Comparison of ENCODE assay signal across 15 cellular contexts in genomic region chr16:10180042-10180770, GRCh38. TPM values are rescaled to one million over a fixed set of nuclear protein-coding genes. Genes with fewer than 3 reads are reported as not detected.
A peak's percentile ranks its signal among the peaks of the same experiment; 100 is the strongest.
DNase-seq lines count a peak whose midpoint lies in the region; ATAC-seq, FAIRE-seq and TF ChIP-seq lines count a peak whose summit lies in the region.
"Had no signal": no experiment of that assay in that cellular context is flagged by ENCODE, and none has a peak within 500 bp of the region (broad histone marks: within the 10 kb centered on the region; RNA-seq: fewer than 3 reads in every experiment).

No MANE protein-coding gene starts in this region.

- H3K9ac ChIP-seq in astrocyte (ENCODE audit: low read length), result no peak overlapping the region
- no peak overlapping the region for H3K9ac ChIP-seq in iPS-20b (ENCODE audit: low read depth, low read length)
- no peak overlapping the region for H3K9ac ChIP-seq in smooth muscle cell (ENCODE audit: low read depth)

- no peak for TF ChIP-seq POLR2A in heart left ventricle (IDR thresholded peaks at IDR 0.05)

- H3K4me2 ChIP-seq in GM23338 (peak overlapping the region; percentile 94), astrocyte (ENCODE audit: low read length) (peak overlapping the region; percentile 84), smooth muscle cell (peak overlapping the region; percentile 87)

- H3K4me3 ChIP-seq in GM23338 (peak overlapping the region; percentile 84), astrocyte (ENCODE audit: insufficient read depth, low read depth, low read length) (no peak overlapping the region), iPS-20b (ENCODE audit: low read length) (peak overlapping the region; percentile 71; the same call in 1 of the 2 replicates), smooth muscle cell (no peak overlapping the region), heart left ventricle (no peak overlapping the region)
- H3K4me3 ChIP-seq: body of pancreas had no signal

- DNase-seq in GM23338 (ENCODE audit: low spot score) (no peak), astrocyte (ENCODE audit: low read depth) (no peak), smooth muscle cell (lab: John Stamatoyannopoulos, UW; ENCODE audit: unreplicated experiment) (no peak), heart left ventricle (no peak)
- DNase-seq in activated naive CD4-positive, alpha-beta T cell treated with anti-CD3 and anti-CD28 coated beads, Interleukin-2, amount 50 U/mL, for 72 hours (ENCODE audit: low spot score in 2 of 2), result no peak
- DNase-seq: activated CD4-positive, alpha-beta T cell treated with anti-CD3 and anti-CD28 coated beads, Interleukin-2, amount 50 U/mL, for 1 hour; activated naive CD4-positive, alpha-beta T cell treated with anti-CD3 and anti-CD28 coated beads, Interleukin-2, amount 50 U/mL, for 16 hours; activated T-cell treated with anti-CD3 and anti-CD28 coated beads, Interleukin-2, amount 50 U/mL, for 1 hour; NCI-H1436 treated with DMSO at 0.1 percent for 48 hours had no signal

- peaks cover 67% of the 10 kb centered on the region for H3K27me3 ChIP-seq in GM23338 (ENCODE audit: insufficient read depth)
- H3K27me3 ChIP-seq in astrocyte (ENCODE audit: insufficient read depth, low read length), result peaks cover 18% of the 10 kb centered on the region
- H3K27me3 ChIP-seq in iPS-20b (ENCODE audit: insufficient read depth, low read length), result peaks cover 77% of the 10 kb centered on the region
- H3K27me3 ChIP-seq in smooth muscle cell (ENCODE audit: low read depth), result peaks cover 64% of the 10 kb centered on the region
- peaks cover 24 to 75% (median 46%) of the 10 kb centered on the region in 9 donors for H3K27me3 ChIP-seq in heart left ventricle

- no peak overlapping the region for H3K27ac ChIP-seq in GM23338 (ENCODE audit: low read depth)
- H3K27ac ChIP-seq in astrocyte (ENCODE audit: low read depth, low read length), result no peak overlapping the region
- H3K27ac ChIP-seq in iPS-20b (ENCODE audit: low read length), result no peak overlapping the region
- no peak overlapping the region for H3K27ac ChIP-seq in smooth muscle cell (ENCODE audit: low read depth)
- H3K27ac ChIP-seq in heart left ventricle, result no peak overlapping the region
- H3K27ac ChIP-seq: body of pancreas had no signal

- intact Hi-C loops in heart left ventricle (cut with DNase I), result loop anchor here (2.0 to 10.0 kb wide), 14 partner anchors 148 to 1615 kb away; no protein-coding TSS in a partner anchor

- 0 out of 2 replicates have a peak, but pooled peaks cover 10% of the 10 kb centered on the region for H3K9me2 ChIP-seq in GM23338 (ENCODE audit: insufficient read depth)

- H4K20me1 ChIP-seq in GM23338 (replicated peaks; ENCODE audit: insufficient read depth) (peaks cover 3% of the 10 kb centered on the region; the same call in 1 of the 2 replicates), astrocyte (ENCODE audit: insufficient read depth, low read length) (no peaks in the 10 kb centered on the region), smooth muscle cell (ENCODE audit: low read depth) (no peaks in the 10 kb centered on the region)

- FAIRE-seq in astrocyte (lab: Jason Lieb, UNC), result no peak
- FAIRE-seq: colon had no signal

- no peak overlapping the region for H3K27ac Mint-ChIP-seq in GM23338
- no peak overlapping the region for H3K27ac Mint-ChIP-seq in astrocyte (ENCODE audit: unreplicated experiment)
- no peak overlapping the region for H3K27ac Mint-ChIP-seq in activated naive CD4-positive, alpha-beta T cell treated with anti-CD3 and anti-CD28 coated beads, Interleukin-2, amount 50 U/mL, for 72 hours
- H3K27ac Mint-ChIP-seq: IgD-negative memory B cell had no signal

- H3K36me3 Mint-ChIP-seq in GM23338 (ENCODE audit: low read depth) (peaks cover 8% of the 10 kb centered on the region), astrocyte (ENCODE audit: low read depth, unreplicated experiment) (peaks cover 1% of the 10 kb centered on the region)
- no peaks in the 10 kb centered on the region for H3K36me3 Mint-ChIP-seq in activated naive CD4-positive, alpha-beta T cell treated with anti-CD3 and anti-CD28 coated beads, Interleukin-2, amount 50 U/mL, for 72 hours

- H3K36me3 ChIP-seq in GM23338 (ENCODE audit: insufficient read depth), result no peaks in the 10 kb centered on the region
- no peaks in the 10 kb centered on the region for H3K36me3 ChIP-seq in astrocyte (ENCODE audit: insufficient read depth, low read length)
- no peaks in the 10 kb centered on the region for H3K36me3 ChIP-seq in iPS-20b (ENCODE audit: insufficient read depth, low read depth, low read length)
- H3K36me3 ChIP-seq in smooth muscle cell (ENCODE audit: low read depth), result no peaks in the 10 kb centered on the region
- H3K36me3 ChIP-seq in heart left ventricle, result no peaks in the 10 kb centered on the region

- peaks cover 40% of the 10 kb centered on the region for H3K27me3 Mint-ChIP-seq in GM23338 (ENCODE audit: insufficient read depth, low read depth, poor library complexity)
- H3K27me3 Mint-ChIP-seq in astrocyte (ENCODE audit: low read depth, unreplicated experiment), result peaks cover 53% of the 10 kb centered on the region

- TF ChIP-seq CTCF in GM23338 (conservative IDR thresholded peaks at IDR 0.05; ENCODE audit: low read depth in 2 of 2) (no peak), astrocyte (IDR thresholded peaks at IDR 0.05; ENCODE audit: insufficient read depth, low read depth, low read length) (no peak), smooth muscle cell (IDR thresholded peaks at IDR 0.05; ENCODE audit: borderline replicate concordance, insufficient read depth, poor library complexity, severe bottlenecking) (no peak), heart left ventricle (IDR thresholded peaks at IDR 0.05) (no peak)

- H3K4me1 Mint-ChIP-seq in GM23338, result peaks cover 6% of the 10 kb centered on the region; the same call in 1 of the 3 replicates
- no peaks in the 10 kb centered on the region for H3K4me1 Mint-ChIP-seq in astrocyte (ENCODE audit: low read depth, unreplicated experiment)

- H3K9me3 ChIP-seq in astrocyte (ENCODE audit: insufficient read depth, low read depth, low read length) (no peaks in the 10 kb centered on the region), iPS-20b (ENCODE audit: insufficient read depth, low read depth, low read length) (no peaks in the 10 kb centered on the region), smooth muscle cell (replicated peaks; ENCODE audit: low read depth) (no peaks in the 10 kb centered on the region), heart left ventricle (no peaks in the 10 kb centered on the region)
- H3K9me3 ChIP-seq: body of pancreas had no signal

- H3K4me3 Mint-ChIP-seq in GM23338 (peak overlapping the region; percentile 76), astrocyte (ENCODE audit: unreplicated experiment) (no peak overlapping the region)

- H3K9me3 Mint-ChIP-seq in GM23338 (no peaks in the 10 kb centered on the region; the same call in 2 of the 3 replicates), astrocyte (ENCODE audit: unreplicated experiment) (peaks cover 10% of the 10 kb centered on the region)
- H3K9me3 Mint-ChIP-seq in activated naive CD4-positive, alpha-beta T cell treated with anti-CD3 and anti-CD28 coated beads, Interleukin-2, amount 50 U/mL, for 72 hours, result peaks cover 0 to 5% of the 10 kb centered on the region in 2 donors

- H2AFZ ChIP-seq in GM23338 (peak overlapping the region; percentile 96), astrocyte (ENCODE audit: low read depth, low read length) (no peak overlapping the region), smooth muscle cell (ENCODE audit: low read depth) (no peak overlapping the region)

- H3K79me2 ChIP-seq in GM23338 (replicated peaks; ENCODE audit: insufficient read depth) (no peaks in the 10 kb centered on the region), astrocyte (ENCODE audit: insufficient read depth, low read length) (no peaks in the 10 kb centered on the region), smooth muscle cell (ENCODE audit: low read depth) (no peaks in the 10 kb centered on the region)

- WGBS in smooth muscle cell (ENCODE audit: low lambda C conversion rate), result 81% methylated on average over 50 of the region's 53 CpGs
- 34 to 43% (median 38%) methylated on average over 42 to 53 of the region's 53 CpGs for WGBS in heart left ventricle, 4 donors

- H3F3A ChIP-seq in GM23338 (replicated peaks; ENCODE audit: low read depth) (no peaks in the 10 kb centered on the region), smooth muscle cell (ENCODE audit: low read depth) (no peaks in the 10 kb centered on the region)

- H3K4me1 ChIP-seq in GM23338 (ENCODE audit: insufficient read depth), result peaks cover 3% of the 10 kb centered on the region; the same call in 1 of the 2 replicates
- H3K4me1 ChIP-seq in astrocyte (ENCODE audit: insufficient read depth, low read length), result peaks cover 9% of the 10 kb centered on the region
- H3K4me1 ChIP-seq in iPS-20b (ENCODE audit: insufficient read depth, low read length), result no peaks in the 10 kb centered on the region
- H3K4me1 ChIP-seq in smooth muscle cell (ENCODE audit: low read depth), result peaks cover 14% of the 10 kb centered on the region
- peaks cover 0 to 28% (median 16%) of the 10 kb centered on the region in 12 donors for H3K4me1 ChIP-seq in heart left ventricle

- no peak for ATAC-seq in GM23338
- no peak for ATAC-seq in heart left ventricle
- ATAC-seq in GM19395 (IDR thresholded peaks at IDR 0.05; ENCODE audit: unreplicated experiment), result no peak
- no peak for ATAC-seq in activated naive CD4-positive, alpha-beta T cell treated with anti-CD3 and anti-CD28 coated beads, Interleukin-2, amount 50 U/mL, for 72 hours
- ATAC-seq: body of pancreas had no signal

TF ChIP-seq in GM23338, 12 proteins besides CTCF, POLR2A, EP300 and RAD21 (continues in another document):
- no peak for TF ChIP-seq CREB1 (CRISPR knock-in tag; IDR thresholded peaks at IDR 0.05; ENCODE audit: low read depth)
- TF ChIP-seq EZH2phosphoT487 (IDR thresholded peaks at IDR 0.05; ENCODE audit: unreplicated experiment), result no peak
- no peak for TF ChIP-seq EZH2 (IDR thresholded peaks at IDR 0.05; ENCODE audit: low read depth, unreplicated experiment)
- no peak for TF ChIP-seq NANOG (IDR thresholded peaks at IDR 0.05; ENCODE audit: borderline replicate concordance)
- TF ChIP-seq ZNF331 (CRISPR knock-in tag; IDR thresholded peaks at IDR 0.05; ENCODE audit: low read depth), result no peak
- TF ChIP-seq ZNF114 (CRISPR knock-in tag; IDR thresholded peaks at IDR 0.05), result no peak
- TF ChIP-seq JUNB (IDR thresholded peaks at IDR 0.05; ENCODE audit: unreplicated experiment), result no peak

RNA-seq across cellular contexts. Expression of gene GRIN2A, which starts 2.0 kb away (rescaled TPM):
- 5.0 and 5.1 TPM in 2 replicates for total RNA-seq in GM23338 (2014; rRNA removed; shearing (Covaris generic))
- polyA plus RNA-seq in GM23338 (2016; fragmentation: Nextera tagmentation; extraction: Ambion mirVana) (0.89 and 0.92 TPM in 2 replicates), smooth muscle cell (0.02 and 0.04 TPM in 2 replicates), heart left ventricle (under 1 TPM; 0.01 to 0.69 TPM)
- total RNA-seq in astrocyte (0.53 and 0.68 TPM in 2 replicates), smooth muscle cell (0.13 and 0.36 TPM in 2 replicates), heart left ventricle (1 to 10 TPM in 8 of 9 donors, under 1 TPM in 1; 0.56 to 4.6 (median 2.8) TPM)
- total RNA-seq in activated naive CD4-positive, alpha-beta T cell treated with anti-CD3 and anti-CD28 coated beads, Interleukin-2, amount 50 U/mL, for 72 hours, result not detected
- total RNA-seq: MCF 10A had no signal
- polyA plus RNA-seq: IgD-negative memory B cell had no signal

Comparison
In these comparisons a context has a peak if more than half of its experiments do, and no peak if none do; other contexts are left out.
1. H3K4me3 ChIP-seq: peak in GM23338 (single experiment) and iPS-20b (single experiment); none in astrocyte (single experiment), smooth muscle cell (single experiment) and heart left ventricle (0 of 12).
2. Peak in every context shown above with its lines, with median percentiles within 50 percentile points of each other: H3K4me2 ChIP-seq.